1 cellular context compared by ENCODE assay signal in genomic region chr11:73288873-73289707, GRCh38.
TF ChIP-seq lines count a peak whose summit lies in the region.

No MANE protein-coding gene starts in this region.

TF ChIP-seq in GM12878, 131 proteins besides CTCF, POLR2A, EP300 and RAD21 (continued from another document and continues in another):
- TF ChIP-seq SMARCA5 (IDR thresholded peaks at IDR 0.05): peak; percentile 79; the same call in 1 of the 2 replicates
- TF ChIP-seq MEF2A (IDR thresholded peaks at IDR 0.05; ENCODE audit: insufficient read depth, low read depth, low read length): no peak
- peak; percentile 82; the same call in 1 of the 2 replicates for TF ChIP-seq SPI1 (IDR thresholded peaks at IDR 0.05; ENCODE audit: borderline replicate concordance, insufficient read depth, low read depth, low read length)
- no peak for TF ChIP-seq ATF3 (IDR thresholded peaks at IDR 0.05; ENCODE audit: borderline replicate concordance, extremely low read depth, low read depth, low read length)
- no peak for TF ChIP-seq SRF (IDR thresholded peaks at IDR 0.05; ENCODE audit: low read depth in 2 of 2, low read length in 2 of 2)
- peak; percentile 87 for TF ChIP-seq IKZF1 (conservative IDR thresholded peaks at IDR 0.05)
- no peak for TF ChIP-seq EZH2 (IDR thresholded peaks at IDR 0.05; ENCODE audit: borderline replicate concordance, control insufficient read depth, low read depth, low read length)
- TF ChIP-seq SIN3A (IDR thresholded peaks at IDR 0.05; ENCODE audit: low read depth, low read length): peak; percentile 38; the same call in 1 of the 2 replicates
- no peak for TF ChIP-seq RAD51 (IDR thresholded peaks at IDR 0.05)
- 0 out of 2 replicates have a peak, but pooled peaks have one; percentile 56 for TF ChIP-seq LARP7 (IDR thresholded peaks at IDR 0.05)
- TF ChIP-seq ATF2 (IDR thresholded peaks at IDR 0.05; ENCODE audit: low read length): no peak
- TF ChIP-seq IKZF2 (IDR thresholded peaks at IDR 0.05): peak; percentile 66 to 79
- TF ChIP-seq ZNF384 (IDR thresholded peaks at IDR 0.05; ENCODE audit: borderline replicate concordance, low read depth, low read length): no peak
- TF ChIP-seq E2F4 (IDR thresholded peaks at IDR 0.05; ENCODE audit: low read depth, low read length): no peak
- TF ChIP-seq YY1 (IDR thresholded peaks at IDR 0.05; ENCODE audit: low read depth, low read length): peak; percentile 64
- TF ChIP-seq STAT3 (IDR thresholded peaks at IDR 0.05; ENCODE audit: low read depth, low read length): no peak
- no peak for TF ChIP-seq HSF1 (IDR thresholded peaks at IDR 0.05; ENCODE audit: low read depth, low read length)
- TF ChIP-seq TCF12 (IDR thresholded peaks at IDR 0.05; ENCODE audit: low read depth, low read length): 0 out of 2 replicates have a peak, but pooled peaks have one; percentile 20
- no peak for TF ChIP-seq CHD4 (IDR thresholded peaks at IDR 0.05)
- TF ChIP-seq ZBTB11 (CRISPR knock-in tag; IDR thresholded peaks at IDR 0.05): no peak
- peak; percentile 84; the same call in 1 of the 2 replicates for TF ChIP-seq STAT1 (conservative IDR thresholded peaks at IDR 0.05)
- no peak for TF ChIP-seq IRF5 (IDR thresholded peaks at IDR 0.05; ENCODE audit: borderline replicate concordance)
- TF ChIP-seq BACH1 (IDR thresholded peaks at IDR 0.05; ENCODE audit: borderline replicate concordance): peak; percentile 82
- TF ChIP-seq PRDM15 (CRISPR knock-in tag; IDR thresholded peaks at IDR 0.05): no peak
- peak; percentile 56 for TF ChIP-seq SKIL (IDR thresholded peaks at IDR 0.05; ENCODE audit: low read depth, poor library complexity, severe bottlenecking)
- no peak for TF ChIP-seq ZZZ3 (IDR thresholded peaks at IDR 0.05; ENCODE audit: control insufficient read depth, insufficient read length, low read depth)
- peak; percentile 99 for TF ChIP-seq MEF2B (IDR thresholded peaks at IDR 0.05; ENCODE audit: partially characterized antibody, poor library complexity, severe bottlenecking)
- TF ChIP-seq BHLHE40 (IDR thresholded peaks at IDR 0.05; ENCODE audit: borderline replicate concordance in 1 of 2, low read depth in 2 of 2, low read length in 1 of 2): peak; percentile 30 to 57; a peak in 3 of 4 replicates
- peak; percentile 37; the same call in 1 of the 2 replicates for TF ChIP-seq CHD2 (IDR thresholded peaks at IDR 0.05; ENCODE audit: borderline replicate concordance, low read depth, low read length)
- TF ChIP-seq ZNF24 (IDR thresholded peaks at IDR 0.05): no peak
- TF ChIP-seq SMC3 (IDR thresholded peaks at IDR 0.05; ENCODE audit: borderline replicate concordance, low read length): peak; percentile 77
- no peak for TF ChIP-seq MLLT1 (IDR thresholded peaks at IDR 0.05)
- TF ChIP-seq NKRF (conservative IDR thresholded peaks at IDR 0.05): peak; percentile 32; the same call in 1 of the 2 replicates
- TF ChIP-seq CHD1 (IDR thresholded peaks at IDR 0.05; ENCODE audit: low read depth, low read length): no peak
- TF ChIP-seq NFXL1 (IDR thresholded peaks at IDR 0.05; ENCODE audit: borderline replicate concordance): no peak
